In genomic region chr2:111291566-111291965, GRCh38 we compare ENCODE assay signal across 8 cellular contexts.
A peak's percentile ranks its signal among the peaks of the same experiment; 100 is the strongest.
DNase-seq lines count a peak whose midpoint lies in the region; ATAC-seq, FAIRE-seq and TF ChIP-seq lines count a peak whose summit lies in the region.
"Not testable (repeated sequence)": the region's sequence is repeated elsewhere in the genome, so short reads cannot be mapped to it uniquely, and the experiment has no call there.

No MANE protein-coding gene starts in this region.

- CTCF ChIA-PET in activated B cell treated with CpG ODN at 0.5 μM for 24 hours (lab: Charles Lee); GM12878 (lab: Yijun Ruan, JAX): not testable (repeated sequence)

- TF ChIP-seq EP300 in GM12878 (IDR thresholded peaks at IDR 0.05; ENCODE audit: borderline replicate concordance in 1 of 2, control insufficient read depth in 1 of 2, low read depth in 2 of 2, low read length in 2 of 2); transverse colon (IDR thresholded peaks at IDR 0.05; ENCODE audit: low read depth): not testable (repeated sequence)

- not testable (repeated sequence) for H3K4me2 ChIP-seq in GM12878 (ENCODE audit: control insufficient read depth, insufficient read depth)

- H3K27ac Mint-ChIP-seq in activated B cell treated with CpG ODN at 0.5 μM for 24 hours; activated T-cell treated with anti-CD3 and anti-CD28 coated beads, Interleukin-2, amount 50 U/mL, for 72 hours; stimulated activated effector memory CD8-positive, alpha-beta T cell treated with anti-CD3 and anti-CD28 coated beads, Interleukin-12 subunit alpha, Interleukin-12 subunit beta, amount 100 ng/mL, for 72 hours: not testable (repeated sequence)

- TF ChIP-seq POLR2A in GM12878 (IDR thresholded peaks at IDR 0.05; ENCODE audit: low read depth, low read length); transverse colon (IDR thresholded peaks at IDR 0.05): not testable (repeated sequence)

- not testable (repeated sequence) for H3K4me1 ChIP-seq in BE2C; GM12878 (ENCODE audit: control insufficient read depth, insufficient read depth, low read length); mucosa of descending colon (ENCODE audit: low read depth); transverse colon

- H3K9ac ChIP-seq in GM12878 (ENCODE audit: control insufficient read depth, insufficient read depth, low read length) = not testable (repeated sequence)

- H3K9me3 ChIP-seq in BE2C; GM12878 (replicated peaks; ENCODE audit: control insufficient read depth, insufficient read depth, low read length); mucosa of descending colon; transverse colon: not testable (repeated sequence)

- not testable (repeated sequence) for TF ChIP-seq RAD21 in GM12878 (IDR thresholded peaks at IDR 0.05; ENCODE audit: insufficient read depth, low read depth, low read length)

- not testable (repeated sequence) for TF ChIP-seq CTCF in BE2C (IDR thresholded peaks at IDR 0.05; ENCODE audit: low read depth, low read length); activated B cell treated with CpG ODN at 0.5 μM for 24 hours (IDR thresholded peaks at IDR 0.05); GM12878 (IDR thresholded peaks at IDR 0.05 in 2 of 3, conservative IDR thresholded peaks at IDR 0.05 in 1 of 3; ENCODE audit: control insufficient read depth in 2 of 3, extremely low read depth in 1 of 3, insufficient read depth in 1 of 3, low read depth in 3 of 3, low read length in 3 of 3); mucosa of descending colon (IDR thresholded peaks at IDR 0.05); transverse colon (IDR thresholded peaks at IDR 0.05)

- SMC1A ChIA-PET in GM12878 (lab: Charles Lee; ENCODE audit: uncharacterized antibody, unreplicated experiment) = not testable (repeated sequence)

- H3K27me3 ChIP-seq in BE2C; GM12878 (replicated peaks in 1 of 2; ENCODE audit: control insufficient read depth in 2 of 2, insufficient read depth in 2 of 2, low read length in 1 of 2); transverse colon: not testable (repeated sequence)

- H3K27ac ChIP-seq in GM12878 (ENCODE audit: control insufficient read depth, insufficient read depth) = not testable (repeated sequence)
- peak overlapping the region in 1 of 4 donors; percentile 58 for H3K27ac ChIP-seq in transverse colon

- not testable (repeated sequence) for FAIRE-seq in GM12878 (lab: Jason Lieb, UNC)

- not testable (repeated sequence) for H4K20me1 ChIP-seq in GM12878 (ENCODE audit: control insufficient read depth, insufficient read depth)

- POLR2A ChIA-PET in activated B cell treated with CpG ODN at 0.5 μM for 24 hours (lab: Charles Lee); GM12878 (lab: Charles Lee): not testable (repeated sequence)

- ATAC-seq in activated B cell treated with CpG ODN at 0.5 μM for 24 hours (ENCODE audit: low read depth) (peak; percentile 61), GM12878 (peak; percentile 68), left ventricle myocardium superior (peak; percentile 42), mucosa of descending colon (peak; percentile 61)
- peak; percentile 70 to 79 for ATAC-seq in activated T-cell treated with anti-CD3 and anti-CD28 coated beads, Interleukin-2, amount 50 U/mL, for 72 hours (replicated peaks in 1 of 2)
- ATAC-seq in stimulated activated effector memory CD8-positive, alpha-beta T cell treated with anti-CD3 and anti-CD28 coated beads, Interleukin-12 subunit alpha, Interleukin-12 subunit beta, amount 100 ng/mL, for 72 hours = peak; percentile 70

- RAD21 ChIA-PET in GM12878 (lab: Charles Lee; ENCODE audit: unreplicated experiment) = not testable (repeated sequence)

- intact Hi-C loops in activated B cell treated with CpG ODN at 0.5 μM for 24 hours (cut with micrococcal nuclease); GM12878 (cut with micrococcal nuclease; ENCODE audit: unreplicated experiment); left ventricle myocardium superior (cut with micrococcal nuclease); mucosa of descending colon (cut with DNase I, micrococcal nuclease); transverse colon (cut with DNase I; ENCODE audit: low total_unique reads): not testable (repeated sequence)

- peak; percentile 24 for DNase-seq in BE2C
- not testable (repeated sequence) for DNase-seq in activated B cell treated with CpG ODN at 0.5 μM for 24 hours; GM12878 (ENCODE audit: low read depth, low spot score); left ventricle myocardium superior; mucosa of descending colon; stimulated activated effector memory CD8-positive, alpha-beta T cell treated with anti-CD3 and anti-CD28 coated beads, Interleukin-12 subunit alpha, Interleukin-12 subunit beta, amount 100 ng/mL, for 72 hours (ENCODE audit: low spot score in 2 of 2)
- DNase-seq in activated T-cell treated with anti-CD3 and anti-CD28 coated beads, Interleukin-2, amount 50 U/mL, for 72 hours = peak in 1 of 2 donors; percentile 17
- peak; percentile 21 for DNase-seq in transverse colon

- in situ Hi-C loops in GM12878 (cut with MboI); transverse colon (cut with MboI; ENCODE audit: low pct_ligation_motif_present in 1 of 4, low pct_unique_long_range_greater_than_20kb in 1 of 4, low sequenced_read_pairs in 3 of 4): not testable (repeated sequence)

- H3K4me3 Mint-ChIP-seq in activated B cell treated with CpG ODN at 0.5 μM for 24 hours; activated T-cell treated with anti-CD3 and anti-CD28 coated beads, Interleukin-2, amount 50 U/mL, for 72 hours; stimulated activated effector memory CD8-positive, alpha-beta T cell treated with anti-CD3 and anti-CD28 coated beads, Interleukin-12 subunit alpha, Interleukin-12 subunit beta, amount 100 ng/mL, for 72 hours: not testable (repeated sequence)

- not testable (repeated sequence) for H3K4me3 ChIP-seq in BE2C (ENCODE audit: low read depth, low read length); GM12878; mucosa of descending colon; transverse colon

- not testable (repeated sequence) for BruUV-seq in GM12878 (replicated peaks; lab: Mats Ljungman, UMichigan)

- H3K9me3 Mint-ChIP-seq in activated B cell treated with CpG ODN at 0.5 μM for 24 hours; activated T-cell treated with anti-CD3 and anti-CD28 coated beads, Interleukin-2, amount 50 U/mL, for 72 hours; stimulated activated effector memory CD8-positive, alpha-beta T cell treated with anti-CD3 and anti-CD28 coated beads, Interleukin-12 subunit alpha, Interleukin-12 subunit beta, amount 100 ng/mL, for 72 hours: not testable (repeated sequence)

- not testable (repeated sequence) for H2AFZ ChIP-seq in GM12878 (ENCODE audit: control insufficient read depth, low read depth, low read length)

- not testable (repeated sequence) for H3K4me1 Mint-ChIP-seq in activated B cell treated with CpG ODN at 0.5 μM for 24 hours; activated T-cell treated with anti-CD3 and anti-CD28 coated beads, Interleukin-2, amount 50 U/mL, for 72 hours (ENCODE audit: low read depth); stimulated activated effector memory CD8-positive, alpha-beta T cell treated with anti-CD3 and anti-CD28 coated beads, Interleukin-12 subunit alpha, Interleukin-12 subunit beta, amount 100 ng/mL, for 72 hours

- 8% methylated on average over 5 of the region's 6 CpGs for WGBS in GM12878 (ENCODE audit: insufficient coverage, insufficient replicate concordance, low lambda C conversion rate, missing lambda C conversion rate)
- WGBS in transverse colon (ENCODE audit: low coverage in 1 of 2), 2 donors = 44% methylated on average over 6 of the region's 6 CpGs; no CpG with 5 or more reads in 1 of the 2 donors

- not testable (repeated sequence) for H3K79me2 ChIP-seq in GM12878 (ENCODE audit: control insufficient read depth, insufficient read depth, low read length)

- H3K36me3 Mint-ChIP-seq in activated B cell treated with CpG ODN at 0.5 μM for 24 hours (ENCODE audit: low read depth); activated T-cell treated with anti-CD3 and anti-CD28 coated beads, Interleukin-2, amount 50 U/mL, for 72 hours (ENCODE audit: insufficient read depth in 2 of 2); stimulated activated effector memory CD8-positive, alpha-beta T cell treated with anti-CD3 and anti-CD28 coated beads, Interleukin-12 subunit alpha, Interleukin-12 subunit beta, amount 100 ng/mL, for 72 hours: not testable (repeated sequence)

- not testable (repeated sequence) for H3K27me3 Mint-ChIP-seq in activated B cell treated with CpG ODN at 0.5 μM for 24 hours; activated T-cell treated with anti-CD3 and anti-CD28 coated beads, Interleukin-2, amount 50 U/mL, for 72 hours (ENCODE audit: low read depth)

- H3K36me3 ChIP-seq in BE2C; GM12878 (ENCODE audit: control insufficient read depth in 2 of 2, insufficient read depth in 2 of 2, low read length in 1 of 2); mucosa of descending colon (ENCODE audit: low read depth); transverse colon: not testable (repeated sequence)
